Comparison of ENCODE assay signal across 8 cellular contexts in genomic region chr1:161738627-161739287, GRCh38. TPM values are rescaled to one million over a fixed set of nuclear protein-coding genes. Genes with fewer than 3 reads are reported as not detected.
DNase-seq lines count a peak whose midpoint lies in the region; ATAC-seq, FAIRE-seq and TF ChIP-seq lines count a peak whose summit lies in the region.

No MANE protein-coding gene starts in this region.

- no peaks in the 10 kb centered on the region for H3K36me3 Mint-ChIP-seq in activated CD4-positive, alpha-beta T cell treated with anti-CD3 and anti-CD28 coated beads for 36 hours (ENCODE audit: low read depth)
- no peaks in the 10 kb centered on the region for H3K36me3 Mint-ChIP-seq in T-cell

- FAIRE-seq in HepG2 (lab: Jason Lieb, UNC), result peak; percentile 18

- intact Hi-C loops in activated CD4-positive, alpha-beta T cell treated with anti-CD3 and anti-CD28 coated beads for 36 hours (cut with DNase I, micrococcal nuclease), result loop anchor here in 1 of 2 experiments (5.0 kb wide), 1 partner anchor 36 kb away; no protein-coding TSS in a partner anchor
- intact Hi-C loops in HepG2 (cut with micrococcal nuclease; ENCODE audit: unreplicated experiment), result no loop called here
- intact Hi-C loops in testis (cut with DNase I; ENCODE audit: low total_unique reads), result no loop called here

- no peaks in the 10 kb centered on the region for H3K36me3 ChIP-seq in HEK293 (ENCODE audit: control insufficient read depth in 2 of 2, insufficient read depth in 1 of 2, low read length in 2 of 2)
- H3K36me3 ChIP-seq in Loucy (ENCODE audit: insufficient read depth, low read length), result no peaks in the 10 kb centered on the region
- H3K36me3 ChIP-seq in HepG2 (replicated peaks in 1 of 2; ENCODE audit: control insufficient read depth in 1 of 2, insufficient read depth in 2 of 2, low read length in 2 of 2), result no peaks in the 10 kb centered on the region
- no peaks in the 10 kb centered on the region for H3K36me3 ChIP-seq in testis (ENCODE audit: low read depth, missing control alignments)

- TF ChIP-seq EP300 in HepG2 (IDR thresholded peaks at IDR 0.05; ENCODE audit: low read depth in 2 of 2, low read length in 2 of 2), result no peak
- no peak for TF ChIP-seq EP300 in HepG2 (CRISPR knock-in tag; IDR thresholded peaks at IDR 0.05; ENCODE audit: borderline replicate concordance)

- H3K27me3 Mint-ChIP-seq in activated CD4-positive, alpha-beta T cell treated with anti-CD3 and anti-CD28 coated beads for 36 hours, result peaks cover 15% of the 10 kb centered on the region
- H3K27me3 Mint-ChIP-seq in T-cell, result peaks cover 0 to 5% of the 10 kb centered on the region in 2 donors

- no peak overlapping the region for H2AFZ ChIP-seq in Loucy (ENCODE audit: low read length)
- H2AFZ ChIP-seq in HepG2 (ENCODE audit: low read length), result no peak overlapping the region

- no peaks in the 10 kb centered on the region for H3K9me2 ChIP-seq in Loucy (replicated peaks; ENCODE audit: low read depth, low read length)

- TF ChIP-seq RAD21 in HepG2 (CRISPR knock-in tag; IDR thresholded peaks at IDR 0.05), result no peak

- no peak overlapping the region for H3K27ac ChIP-seq in HEK293 (ENCODE audit: extremely low read depth, low read depth, low read length)
- H3K27ac ChIP-seq in HepG2 (ENCODE audit: extremely low read length, insufficient read depth, low read length), result no peak overlapping the region
- no peak overlapping the region for H3K27ac ChIP-seq in testis

- H3K4me3 Mint-ChIP-seq in activated CD4-positive, alpha-beta T cell treated with anti-CD3 and anti-CD28 coated beads for 36 hours, result no peak overlapping the region
- peak overlapping the region in 1 of 3 donors; percentile 35 for H3K4me3 Mint-ChIP-seq in T-cell

- H4K20me1 ChIP-seq in Loucy (ENCODE audit: insufficient read depth, low read length, poor library complexity, severe bottlenecking), result no peaks in the 10 kb centered on the region
- no peaks in the 10 kb centered on the region for H4K20me1 ChIP-seq in HepG2 (ENCODE audit: insufficient read depth, low read length)

- peaks cover 23% of the 10 kb centered on the region for H3K4me1 Mint-ChIP-seq in activated CD4-positive, alpha-beta T cell treated with anti-CD3 and anti-CD28 coated beads for 36 hours
- peaks cover 23 to 34% (median 25%) of the 10 kb centered on the region in 3 donors for H3K4me1 Mint-ChIP-seq in T-cell

- BruUV-seq in HepG2 (replicated peaks; lab: Mats Ljungman, UMichigan), result no TSS peak

- H3K4me3 ChIP-seq in HEK293 (ENCODE audit: low read depth, low read length) (no peak overlapping the region), Loucy (ENCODE audit: low read length, poor library complexity, severe bottlenecking) (no peak overlapping the region), cardiac fibroblast (replicated peaks in 1 of 2; ENCODE audit: low read depth in 2 of 2, low read length in 2 of 2) (no peak overlapping the region), HepG2 (replicated peaks in 1 of 3; ENCODE audit: insufficient read depth in 1 of 3, low read depth in 2 of 3, low read length in 3 of 3) (no peak overlapping the region), testis (no peak overlapping the region)

- TF ChIP-seq CTCF in HEK293 (tag by site-specific recombination; IDR thresholded peaks at IDR 0.05), result peak; percentile 70
- peak; percentile 76 for TF ChIP-seq CTCF in Loucy (conservative IDR thresholded peaks at IDR 0.05; ENCODE audit: low read length)
- peak; percentile 64 for TF ChIP-seq CTCF in cardiac fibroblast (IDR thresholded peaks at IDR 0.05; ENCODE audit: low read depth, low read length)
- TF ChIP-seq CTCF in HepG2 (CRISPR knock-in tag; IDR thresholded peaks at IDR 0.05), result peak; percentile 57
- TF ChIP-seq CTCF in testis (IDR thresholded peaks at IDR 0.05), result peak in 2 of 3 experiments; percentile 12 to 16

- H3K4me2 ChIP-seq in Loucy (ENCODE audit: low read depth, low read length, poor library complexity, severe bottlenecking), result no peak overlapping the region
- no peak overlapping the region for H3K4me2 ChIP-seq in HepG2 (ENCODE audit: low read depth, low read length)

- CTCF ChIA-PET in activated CD4-positive, alpha-beta T cell treated with anti-CD3 and anti-CD28 coated beads for 36 hours (lab: Charles Lee), result interaction anchor here (0.6 to 3.9 kb wide), 11 partner anchors 8 to 528 kb away, joined by 3 to 32 read pairs (median 4); partner anchors contain the start of genes DUSP12 and FCRLB
- CTCF ChIA-PET in HEK293 (lab: Yijun Ruan, JAX), result interaction anchor here (0.7 to 7.3 kb wide), 17 partner anchors 10 to 477 kb away, joined by 3 to 58 read pairs (median 4); partner anchors contain the start of gene DUSP12
- CTCF ChIA-PET in T-cell (lab: Charles Lee), result interaction anchor here (0.6 to 6.3 kb wide), 15 partner anchors 10 to 1120 kb away, joined by 3 to 34 read pairs (median 3); partner anchors contain the start of gene DUSP12 (in 1 of the 2)
- CTCF ChIA-PET in HepG2 (lab: Yijun Ruan, JAX; ENCODE audit: low intra/inter-chr PET ratio, low total read pairs), result interaction anchor here (1.3 kb wide), 1 partner anchor 252 kb away, joined by 4 read pairs; no protein-coding TSS in a partner anchor

- TF ChIP-seq POLR2A in HepG2 (IDR thresholded peaks at IDR 0.05; ENCODE audit: insufficient read depth in 1 of 2, low read depth in 2 of 2, low read length in 2 of 2) (no peak), testis (IDR thresholded peaks at IDR 0.05) (no peak)

- no peaks in the 10 kb centered on the region for H3K4me1 ChIP-seq in HEK293 (ENCODE audit: control insufficient read depth, insufficient read depth, low read length)
- H3K4me1 ChIP-seq in Loucy (ENCODE audit: insufficient read depth, low read length, poor library complexity, severe bottlenecking), result peaks cover 3% of the 10 kb centered on the region
- no peaks in the 10 kb centered on the region for H3K4me1 ChIP-seq in HepG2 (ENCODE audit: insufficient read depth, low read length)
- H3K4me1 ChIP-seq in testis, result no peaks in the 10 kb centered on the region

- no peaks in the 10 kb centered on the region for H3K27me3 ChIP-seq in Loucy (ENCODE audit: insufficient read depth, low read length, poor library complexity, severe bottlenecking)
- no peaks in the 10 kb centered on the region; a peak in 2 of 5 replicates for H3K27me3 ChIP-seq in HepG2 (ENCODE audit: control insufficient read depth in 1 of 2, insufficient read depth in 2 of 2, low read length in 2 of 2)
- H3K27me3 ChIP-seq in testis, result no peaks in the 10 kb centered on the region

- H3K79me2 ChIP-seq in Loucy (ENCODE audit: insufficient read depth, low read length) (no peaks in the 10 kb centered on the region), HepG2 (ENCODE audit: insufficient read depth, low read length) (no peaks in the 10 kb centered on the region)

- no peak overlapping the region for H3K27ac Mint-ChIP-seq in activated CD4-positive, alpha-beta T cell treated with anti-CD3 and anti-CD28 coated beads for 36 hours
- peak overlapping the region; percentile 42 to 57 for H3K27ac Mint-ChIP-seq in T-cell

- H3F3A ChIP-seq in Loucy (ENCODE audit: low read depth), result no peaks in the 10 kb centered on the region

- peak; percentile 69 for DNase-seq in activated CD4-positive, alpha-beta T cell treated with anti-CD3 and anti-CD28 coated beads for 36 hours
- DNase-seq in activated CD4-positive, alpha-beta T cell treated with anti-CD3 and anti-CD28 coated beads for 1 hour, result no peak
- DNase-seq in T-cell (peak; percentile 3 to 72 (median 46)), cardiac fibroblast (ENCODE audit: low read depth in 2 of 2) (peak; percentile 88 to 91), HepG2 (ENCODE audit: low spot score) (peak; percentile 35), testis (peak; percentile 58)

- in situ Hi-C loops in HepG2 (cut with HindIII; ENCODE audit: extremely low pct_ligation_motif_present, low pct_unique_long_range_greater_than_20kb), result no loop called here

- POLR2A ChIA-PET in activated CD4-positive, alpha-beta T cell treated with anti-CD3 and anti-CD28 coated beads for 36 hours (lab: Charles Lee), result no interaction called here
- POLR2A ChIA-PET in HEK293 (lab: Yijun Ruan, JAX) (interaction anchor here (0.5 to 3.6 kb wide), 4 partner anchors 11 to 14 kb away, joined by 3 to 10 read pairs (median 6); partner anchors contain the start of gene DUSP12), T-cell (lab: Charles Lee) (interaction anchor here in 1 of 2 donors (0.6 kb wide), 1 partner anchor 23 kb away, joined by 7 read pairs; no protein-coding TSS in a partner anchor), HepG2 (lab: Yijun Ruan, JAX) (no interaction called here)

- no peaks in the 10 kb centered on the region for H3K9me3 Mint-ChIP-seq in activated CD4-positive, alpha-beta T cell treated with anti-CD3 and anti-CD28 coated beads for 36 hours (ENCODE audit: low read depth)
- no peaks in the 10 kb centered on the region for H3K9me3 Mint-ChIP-seq in T-cell

- WGBS in HepG2 (ENCODE audit: low lambda C conversion rate), result 70% methylated on average over 4 of the region's 4 CpGs
- WGBS in testis, 2 donors, result 77 to 100% methylated on average over 4 of the region's 4 CpGs

- H3K9me3 ChIP-seq in HEK293 (ENCODE audit: control insufficient read depth, insufficient read depth, low read depth, low read length), result no peaks in the 10 kb centered on the region
- H3K9me3 ChIP-seq in Loucy (ENCODE audit: insufficient read depth, low read depth, low read length), result no peaks in the 10 kb centered on the region
- H3K9me3 ChIP-seq in HepG2 (ENCODE audit: low read length), result no peaks in the 10 kb centered on the region
- no peaks in the 10 kb centered on the region for H3K9me3 ChIP-seq in testis

- H3K9ac ChIP-seq in Loucy (ENCODE audit: low read depth, low read length, poor library complexity, severe bottlenecking) (no peak overlapping the region), HepG2 (ENCODE audit: insufficient read depth, low read depth, low read length) (no peak overlapping the region)

- ATAC-seq in activated CD4-positive, alpha-beta T cell treated with anti-CD3 and anti-CD28 coated beads for 36 hours, result peak; percentile 67
- ATAC-seq in T-cell (replicated peaks in 1 of 4) (peak; percentile 73 to 91 (median 78)), HepG2 (peak; percentile 77)

RNA-seq across cellular contexts. Expression of gene DUSP12, which starts 10.8 kb away (rescaled TPM):
- total RNA-seq in activated CD4-positive, alpha-beta T cell treated with anti-CD3 and anti-CD28 coated beads for 36 hours, result 10 to 100 TPM; 28.0 to 28.1 TPM
- total RNA-seq in T-cell, result 10 to 100 TPM; 18.9 to 33.5 (median 29.1) TPM
- total RNA-seq in HepG2 (2016; rRNA removed; fragmentation: Illumina TruSeq; extraction: Trizol), result 36.7 and 38.9 TPM in 2 replicates
- total RNA-seq in HepG2 (2016; cell fraction: cytosol; rRNA removed; fragmentation: Illumina TruSeq; extraction: Trizol; ENCODE audit: low read depth), result 14.3 and 14.5 TPM in 2 replicates
- 35.6 and 46.0 TPM in 2 replicates for total RNA-seq in HepG2 (2016; cell fraction: insoluble cytoplasmic fraction; rRNA removed; fragmentation: Illumina TruSeq; extraction: Trizol)
- 26.7 and 28.3 TPM in 2 replicates for total RNA-seq in HepG2 (2016; cell fraction: membrane; rRNA removed; fragmentation: Illumina TruSeq; extraction: Trizol)
- total RNA-seq in HepG2 (2016; cell fraction: nucleus; rRNA removed; fragmentation: Illumina TruSeq; extraction: Trizol), result 21.1 and 25.5 TPM in 2 replicates
- polyA plus RNA-seq in HepG2 (2011; rRNA removed), result 33.8 and 37.1 TPM in 2 replicates
- 24.9 and 28.8 TPM in 2 replicates for polyA plus RNA-seq in HepG2 (2011; cell fraction: cytosol; rRNA removed)
- 31.1 and 32.0 TPM in 2 replicates for polyA plus RNA-seq in HepG2 (2011; cell fraction: nucleus; rRNA removed)
- polyA plus RNA-seq in HepG2 (2012), result 27.3 and 33.7 TPM in 2 replicates
- polyA plus RNA-seq in HepG2 (2016; cell fraction: cytosol; fragmentation: Illumina TruSeq; extraction: Trizol; ENCODE audit: low read depth), result 15.2 and 18.8 TPM in 2 replicates
- polyA plus RNA-seq in HepG2 (2016; cell fraction: insoluble cytoplasmic fraction; fragmentation: Illumina TruSeq; extraction: Trizol; ENCODE audit: low read depth), result 43.1 and 44.3 TPM in 2 replicates
- 25.1 and 26.7 TPM in 2 replicates for polyA plus RNA-seq in HepG2 (2016; cell fraction: membrane; fragmentation: Illumina TruSeq; extraction: Trizol; ENCODE audit: low read depth)
- 36.8 and 39.4 TPM in 2 replicates for polyA plus RNA-seq in HepG2 (2016; cell fraction: nucleus; fragmentation: Illumina TruSeq; extraction: Trizol; ENCODE audit: insufficient read depth, low read depth)
- 15.3 and 23.4 TPM in 2 replicates for polyA minus RNA-seq in HepG2 (2011; rRNA and poly(A)+ RNA removed; ENCODE audit: low replicate concordance)
- 9.5 and 11.6 TPM in 2 replicates for polyA minus RNA-seq in HepG2 (2011; cell fraction: cytosol; rRNA and poly(A)+ RNA removed)
- 16.8 and 16.9 TPM in 2 replicates for polyA minus RNA-seq in HepG2 (2011; cell fraction: nucleus; rRNA and poly(A)+ RNA removed)
- 10 to 100 TPM; 23.6 to 31.8 TPM for total RNA-seq in testis
- polyA plus RNA-seq in testis (ENCODE audit: insufficient read depth, low read depth, low replicate concordance), result 21.8 TPM

RNA-seq across cellular contexts. Expression of gene FCRLB, which starts 17.4 kb away (rescaled TPM):
- not detected for total RNA-seq in activated CD4-positive, alpha-beta T cell treated with anti-CD3 and anti-CD28 coated beads for 36 hours
- total RNA-seq in T-cell (1 to 10 TPM in 1 of 5 donors, under 1 TPM in 4; 0.48 to 1.1 (median 0.75) TPM), HepG2 (2016; rRNA removed; fragmentation: Illumina TruSeq; extraction: Trizol) (0.11 TPM in 1 of 2 replicates, not detected in the other), testis (under 1 TPM; 0.63 to 0.68 TPM)
- not detected in 2 replicates for total RNA-seq in HepG2 (2016; cell fraction: cytosol; rRNA removed; fragmentation: Illumina TruSeq; extraction: Trizol; ENCODE audit: low read depth)
- 0.13 and 0.18 TPM in 2 replicates for total RNA-seq in HepG2 (2016; cell fraction: insoluble cytoplasmic fraction; rRNA removed; fragmentation: Illumina TruSeq; extraction: Trizol)
- total RNA-seq in HepG2 (2016; cell fraction: membrane; rRNA removed; fragmentation: Illumina TruSeq; extraction: Trizol), result 0.12 and 0.14 TPM in 2 replicates
- total RNA-seq in HepG2 (2016; cell fraction: nucleus; rRNA removed; fragmentation: Illumina TruSeq; extraction: Trizol), result 0.19 TPM in 1 of 2 replicates, not detected in the other
- polyA plus RNA-seq in HepG2 (2011; rRNA removed) (0.03 and 0.08 TPM in 2 replicates), testis (ENCODE audit: insufficient read depth, low read depth, low replicate concordance) (0.53 TPM)
- 0.08 TPM in 1 of 2 replicates, not detected in the other for polyA plus RNA-seq in HepG2 (2011; cell fraction: cytosol; rRNA removed)
- 0.10 TPM in 1 of 2 replicates, not detected in the other for polyA plus RNA-seq in HepG2 (2011; cell fraction: nucleus; rRNA removed)
- polyA plus RNA-seq in HepG2 (2012), result 0.07 TPM in 1 of 2 replicates, not detected in the other
- 0.06 and 0.07 TPM in 2 replicates for polyA plus RNA-seq in HepG2 (2016; cell fraction: cytosol; fragmentation: Illumina TruSeq; extraction: Trizol; ENCODE audit: low read depth)
- polyA plus RNA-seq in HepG2 (2016; cell fraction: insoluble cytoplasmic fraction; fragmentation: Illumina TruSeq; extraction: Trizol; ENCODE audit: low read depth), result 0.11 and 0.14 TPM in 2 replicates
- polyA plus RNA-seq in HepG2 (2016; cell fraction: membrane; fragmentation: Illumina TruSeq; extraction: Trizol; ENCODE audit: low read depth), result 0.19 TPM in 1 of 2 replicates, not detected in the other
- 0.23 TPM in 1 of 2 replicates, not detected in the other for polyA plus RNA-seq in HepG2 (2016; cell fraction: nucleus; fragmentation: Illumina TruSeq; extraction: Trizol; ENCODE audit: insufficient read depth, low read depth)
- 0.14 TPM in 1 of 2 replicates, not detected in the other for polyA minus RNA-seq in HepG2 (2011; rRNA and poly(A)+ RNA removed; ENCODE audit: low replicate concordance)
- polyA minus RNA-seq in HepG2 (2011; cell fraction: cytosol; rRNA and poly(A)+ RNA removed), result not detected in 2 replicates
- polyA minus RNA-seq in HepG2 (2011; cell fraction: nucleus; rRNA and poly(A)+ RNA removed), result 0.26 TPM in 1 of 2 replicates, not detected in the other

RNA-seq across cellular contexts. Expression of gene ATF6, which starts 27.4 kb away (rescaled TPM):
- 10 to 100 TPM; 23.7 to 31.9 TPM for total RNA-seq in activated CD4-positive, alpha-beta T cell treated with anti-CD3 and anti-CD28 coated beads for 36 hours
- total RNA-seq in T-cell (10 to 100 TPM; 18.7 to 27.6 (median 21.9) TPM), HepG2 (2016; rRNA removed; fragmentation: Illumina TruSeq; extraction: Trizol) (10.5 and 13.2 TPM in 2 replicates), testis (10 to 100 TPM; 38.0 to 38.2 TPM)
- 1.8 TPM in 2 replicates for total RNA-seq in HepG2 (2016; cell fraction: cytosol; rRNA removed; fragmentation: Illumina TruSeq; extraction: Trizol; ENCODE audit: low read depth)
- total RNA-seq in HepG2 (2016; cell fraction: insoluble cytoplasmic fraction; rRNA removed; fragmentation: Illumina TruSeq; extraction: Trizol), result 9.5 and 13.6 TPM in 2 replicates
- 3.0 and 3.7 TPM in 2 replicates for total RNA-seq in HepG2 (2016; cell fraction: membrane; rRNA removed; fragmentation: Illumina TruSeq; extraction: Trizol)
- total RNA-seq in HepG2 (2016; cell fraction: nucleus; rRNA removed; fragmentation: Illumina TruSeq; extraction: Trizol), result 17.5 and 19.5 TPM in 2 replicates
- polyA plus RNA-seq in HepG2 (2011; rRNA removed) (12.9 and 14.5 TPM in 2 replicates), testis (ENCODE audit: insufficient read depth, low read depth, low replicate concordance) (22.6 TPM)
- polyA plus RNA-seq in HepG2 (2011; cell fraction: cytosol; rRNA removed), result 7.9 and 12.5 TPM in 2 replicates
- 3.8 and 5.4 TPM in 2 replicates for polyA plus RNA-seq in HepG2 (2011; cell fraction: nucleus; rRNA removed)
- polyA plus RNA-seq in HepG2 (2012), result 12.0 and 12.6 TPM in 2 replicates
- polyA plus RNA-seq in HepG2 (2016; cell fraction: cytosol; fragmentation: Illumina TruSeq; extraction: Trizol; ENCODE audit: low read depth), result 0.79 and 0.95 TPM in 2 replicates
- polyA plus RNA-seq in HepG2 (2016; cell fraction: insoluble cytoplasmic fraction; fragmentation: Illumina TruSeq; extraction: Trizol; ENCODE audit: low read depth), result 8.2 and 8.6 TPM in 2 replicates
- 1.6 and 2.6 TPM in 2 replicates for polyA plus RNA-seq in HepG2 (2016; cell fraction: membrane; fragmentation: Illumina TruSeq; extraction: Trizol; ENCODE audit: low read depth)
- 15.9 and 18.8 TPM in 2 replicates for polyA plus RNA-seq in HepG2 (2016; cell fraction: nucleus; fragmentation: Illumina TruSeq; extraction: Trizol; ENCODE audit: insufficient read depth, low read depth)
- polyA minus RNA-seq in HepG2 (2011; rRNA and poly(A)+ RNA removed; ENCODE audit: low replicate concordance), result 16.3 and 37.0 TPM in 2 replicates
- 11.0 and 13.5 TPM in 2 replicates for polyA minus RNA-seq in HepG2 (2011; cell fraction: cytosol; rRNA and poly(A)+ RNA removed)
- 26.9 and 31.3 TPM in 2 replicates for polyA minus RNA-seq in HepG2 (2011; cell fraction: nucleus; rRNA and poly(A)+ RNA removed)

RNA-seq across cellular contexts. Expression of gene FCRLA, which starts 31.7 kb away (rescaled TPM):
- not detected for total RNA-seq in activated CD4-positive, alpha-beta T cell treated with anti-CD3 and anti-CD28 coated beads for 36 hours
- 1 to 10 TPM in 3 of 5 donors, under 1 TPM in 2; 0.68 to 6.5 (median 2.7) TPM for total RNA-seq in T-cell
- total RNA-seq in HepG2 (2016; rRNA removed; fragmentation: Illumina TruSeq; extraction: Trizol), result not detected in 2 replicates
- total RNA-seq in HepG2 (2016; cell fraction: cytosol; rRNA removed; fragmentation: Illumina TruSeq; extraction: Trizol; ENCODE audit: low read depth), result not detected in 2 replicates
- 0.06 TPM in 1 of 2 replicates, not detected in the other for total RNA-seq in HepG2 (2016; cell fraction: insoluble cytoplasmic fraction; rRNA removed; fragmentation: Illumina TruSeq; extraction: Trizol)
- 0.15 TPM in 1 of 2 replicates, not detected in the other for total RNA-seq in HepG2 (2016; cell fraction: membrane; rRNA removed; fragmentation: Illumina TruSeq; extraction: Trizol)
- not detected in 2 replicates for total RNA-seq in HepG2 (2016; cell fraction: nucleus; rRNA removed; fragmentation: Illumina TruSeq; extraction: Trizol)
- polyA plus RNA-seq in HepG2 (2011; rRNA removed), result not detected in 2 replicates
- polyA plus RNA-seq in HepG2 (2011; cell fraction: cytosol; rRNA removed), result 0.04 and 0.09 TPM in 2 replicates
- polyA plus RNA-seq in HepG2 (2011; cell fraction: nucleus; rRNA removed), result not detected in 2 replicates
- not detected in 2 replicates for polyA plus RNA-seq in HepG2 (2012)
- polyA plus RNA-seq in HepG2 (2016; cell fraction: cytosol; fragmentation: Illumina TruSeq; extraction: Trizol; ENCODE audit: low read depth), result not detected in 2 replicates
- polyA plus RNA-seq in HepG2 (2016; cell fraction: insoluble cytoplasmic fraction; fragmentation: Illumina TruSeq; extraction: Trizol; ENCODE audit: low read depth), result not detected in 2 replicates
- not detected in 2 replicates for polyA plus RNA-seq in HepG2 (2016; cell fraction: membrane; fragmentation: Illumina TruSeq; extraction: Trizol; ENCODE audit: low read depth)
- not detected in 2 replicates for polyA plus RNA-seq in HepG2 (2016; cell fraction: nucleus; fragmentation: Illumina TruSeq; extraction: Trizol; ENCODE audit: insufficient read depth, low read depth)
- polyA minus RNA-seq in HepG2 (2011; rRNA and poly(A)+ RNA removed; ENCODE audit: low replicate concordance), result 0.19 TPM in 1 of 2 replicates, not detected in the other
- not detected in 2 replicates for polyA minus RNA-seq in HepG2 (2011; cell fraction: cytosol; rRNA and poly(A)+ RNA removed)
- not detected in 2 replicates for polyA minus RNA-seq in HepG2 (2011; cell fraction: nucleus; rRNA and poly(A)+ RNA removed)
- not detected for total RNA-seq in testis
- polyA plus RNA-seq in testis (ENCODE audit: insufficient read depth, low read depth, low replicate concordance), result 0.50 TPM

Comparison
In these comparisons a context has a peak if more than half of its experiments do, and no peak if none do; other contexts are left out.
1. CTCF ChIP-seq: peak in every context shown above with its lines; median percentile 76 in Loucy; 70 in HEK293; 64 in cardiac fibroblast; 57 in HepG2; 14 in testis.